Comparison of ENCODE assay signal across 13 cellular contexts in genomic region chr20:1373614-1374013, GRCh38. TPM values are rescaled to one million over a fixed set of nuclear protein-coding genes. Genes with fewer than 3 reads are reported as not detected.
DNase-seq lines count a peak whose midpoint lies in the region; ATAC-seq and TF ChIP-seq lines count a peak whose summit lies in the region.
"Had no signal": no experiment of that assay in that cellular context is flagged by ENCODE, and none has a peak within 500 bp of the region (broad histone marks: within the 10 kb centered on the region; RNA-seq: fewer than 3 reads in every experiment).

No MANE protein-coding gene starts in this region.

- peak overlapping the region; percentile 60 for H3K27ac Mint-ChIP-seq in nephron progenitor cell
- H3K27ac Mint-ChIP-seq in CD4-positive, alpha-beta T cell: no peak overlapping the region
- H3K27ac Mint-ChIP-seq: neural progenitor cell had no signal

- no peaks in the 10 kb centered on the region for H3K27me3 ChIP-seq in esophagus muscularis mucosa
- no peaks in the 10 kb centered on the region for H3K27me3 ChIP-seq in vagina
- no peaks in the 10 kb centered on the region for H3K27me3 ChIP-seq in CD4-positive, alpha-beta T cell (ENCODE audit: control insufficient read depth, insufficient read depth, low read length)
- H3K27me3 ChIP-seq: neural progenitor cell had no signal

- TF ChIP-seq CTCF in esophagus muscularis mucosa (IDR thresholded peaks at IDR 0.05) (no peak), nephron progenitor cell (IDR thresholded peaks at IDR 0.05) (no peak), vagina (IDR thresholded peaks at IDR 0.05) (no peak)
- no peak for TF ChIP-seq CTCF in CD4-positive, alpha-beta T cell (IDR thresholded peaks at IDR 0.05)

- no peak for TF ChIP-seq EP300 in esophagus muscularis mucosa (IDR thresholded peaks at IDR 0.05)

- ATAC-seq in GM21515 (IDR thresholded peaks at IDR 0.05; ENCODE audit: unreplicated experiment) (no peak), HG02852 (IDR thresholded peaks at IDR 0.05; ENCODE audit: unreplicated experiment) (no peak)
- no peak for ATAC-seq in CD4-positive, alpha-beta T cell (ENCODE audit: poor library complexity)
- ATAC-seq: esophagus mucosa, K562 had no signal

- DNase-seq in Ammon's horn (ENCODE audit: low spot score) (peak; percentile 95), COLO829 (ENCODE audit: low spot score) (peak; percentile 93), esophagus muscularis mucosa (ENCODE audit: extremely low spot score) (peak; percentile 66), nephron progenitor cell (no peak), vagina (ENCODE audit: extremely low spot score in 2 of 2) (no peak)
- no peak for DNase-seq in CD4-positive, alpha-beta T cell
- DNase-seq: NCI-H69, SHP77 had no signal

- TF ChIP-seq POLR2A in esophagus muscularis mucosa (IDR thresholded peaks at IDR 0.05; ENCODE audit: low read depth) (no peak), vagina (IDR thresholded peaks at IDR 0.05) (no peak)

- H3K9me3 ChIP-seq in esophagus muscularis mucosa (no peaks in the 10 kb centered on the region), vagina (no peaks in the 10 kb centered on the region)
- H3K9me3 ChIP-seq in CD4-positive, alpha-beta T cell (ENCODE audit: control insufficient read depth, low read length): no peaks in the 10 kb centered on the region

- peaks cover 2% of the 10 kb centered on the region for H3K27me3 Mint-ChIP-seq in nephron progenitor cell (ENCODE audit: low read depth, poor library complexity)
- no peaks in the 10 kb centered on the region for H3K27me3 Mint-ChIP-seq in CD4-positive, alpha-beta T cell

- peaks cover 79% of the 10 kb centered on the region for H3K4me1 Mint-ChIP-seq in nephron progenitor cell
- peaks cover 58% of the 10 kb centered on the region for H3K4me1 Mint-ChIP-seq in CD4-positive, alpha-beta T cell (ENCODE audit: low read depth)

- H3K27ac ChIP-seq in esophagus muscularis mucosa (replicated peaks in 1 of 4) (peak overlapping the region in 3 of 4 donors; percentile 21 to 63 (median 36)), vagina (no peak overlapping the region)
- no peak overlapping the region for H3K27ac ChIP-seq in CD4-positive, alpha-beta T cell (ENCODE audit: low read depth, low read length)
- H3K27ac ChIP-seq: neural progenitor cell had no signal

- intact Hi-C loops in esophagus muscularis mucosa (cut with DNase I) (loop anchor here (5.0 kb wide), 1 partner anchor 36 kb away; no protein-coding TSS in a partner anchor), vagina (cut with DNase I) (no loop called here)
- intact Hi-C loops in CD4-positive, alpha-beta T cell (cut with DNase I, micrococcal nuclease): no loop called here

- POLR2A ChIA-PET in CD4-positive, alpha-beta T cell (lab: Charles Lee): no interaction called here

- H3K4me3 ChIP-seq in esophagus muscularis mucosa (no peak overlapping the region), vagina (no peak overlapping the region)
- H3K4me3 ChIP-seq: K562, neural progenitor cell had no signal

- H3K36me3 ChIP-seq in esophagus muscularis mucosa: peaks cover 5 to 40% (median 26%) of the 10 kb centered on the region in 4 donors
- peaks cover 0 to 14% of the 10 kb centered on the region in 2 donors for H3K36me3 ChIP-seq in vagina
- H3K36me3 ChIP-seq: neural progenitor cell had no signal

- H3K4me3 Mint-ChIP-seq in nephron progenitor cell: no peak overlapping the region
- H3K4me3 Mint-ChIP-seq in CD4-positive, alpha-beta T cell: no peak overlapping the region
- H3K4me3 Mint-ChIP-seq: neural progenitor cell had no signal

- H3K9me3 Mint-ChIP-seq in nephron progenitor cell: no peaks in the 10 kb centered on the region
- no peaks in the 10 kb centered on the region for H3K9me3 Mint-ChIP-seq in CD4-positive, alpha-beta T cell
- H3K9me3 Mint-ChIP-seq: neural progenitor cell had no signal

- CTCF ChIA-PET in CD4-positive, alpha-beta T cell (lab: Charles Lee): no interaction called here

- peaks cover 29% of the 10 kb centered on the region for H3K36me3 Mint-ChIP-seq in nephron progenitor cell (ENCODE audit: low read depth)
- H3K36me3 Mint-ChIP-seq in CD4-positive, alpha-beta T cell (ENCODE audit: low read depth): peaks cover 84% of the 10 kb centered on the region

- H3K4me1 ChIP-seq in esophagus muscularis mucosa (peaks cover 76 to 92% (median 87%) of the 10 kb centered on the region in 4 donors), vagina (peaks cover 44% of the 10 kb centered on the region)

- WGBS in esophagus muscularis mucosa: 74% methylated on average over 4 of the region's 4 CpGs

RNA-seq across cellular contexts. Expression of gene FKBP1A, which starts 19.2 kb away (rescaled TPM):
- total RNA-seq in esophagus muscularis mucosa (10 to 100 TPM; 84.3 to 99.2 (median 89.8) TPM), vagina (212 TPM)
- 10 to 100 TPM; 43.3 to 45.4 TPM for total RNA-seq in CD4-positive, alpha-beta T cell

RNA-seq across cellular contexts. Expression of gene SDCBP2, which starts 44.7 kb away (rescaled TPM):
- total RNA-seq in esophagus muscularis mucosa (1 to 10 TPM; 2.1 to 6.2 (median 4.1) TPM), vagina (43.5 TPM)
- total RNA-seq in CD4-positive, alpha-beta T cell: 1 to 10 TPM; 1.2 to 1.3 TPM

Comparison
In these comparisons a context has a peak if more than half of its experiments do, and no peak if none do; other contexts are left out.
1. DNase-seq: peak in Ammon's horn (single experiment), COLO829 (single experiment) and esophagus muscularis mucosa (single experiment); none in nephron progenitor cell (single experiment), vagina (0 of 2) and CD4-positive, alpha-beta T cell (0 of 10).
2. H3K27ac ChIP-seq: peak in esophagus muscularis mucosa (3 of 4); none in vagina (single experiment) and CD4-positive, alpha-beta T cell (single experiment).